1 cellular context compared by ENCODE assay signal in the genomic region with DNA sequence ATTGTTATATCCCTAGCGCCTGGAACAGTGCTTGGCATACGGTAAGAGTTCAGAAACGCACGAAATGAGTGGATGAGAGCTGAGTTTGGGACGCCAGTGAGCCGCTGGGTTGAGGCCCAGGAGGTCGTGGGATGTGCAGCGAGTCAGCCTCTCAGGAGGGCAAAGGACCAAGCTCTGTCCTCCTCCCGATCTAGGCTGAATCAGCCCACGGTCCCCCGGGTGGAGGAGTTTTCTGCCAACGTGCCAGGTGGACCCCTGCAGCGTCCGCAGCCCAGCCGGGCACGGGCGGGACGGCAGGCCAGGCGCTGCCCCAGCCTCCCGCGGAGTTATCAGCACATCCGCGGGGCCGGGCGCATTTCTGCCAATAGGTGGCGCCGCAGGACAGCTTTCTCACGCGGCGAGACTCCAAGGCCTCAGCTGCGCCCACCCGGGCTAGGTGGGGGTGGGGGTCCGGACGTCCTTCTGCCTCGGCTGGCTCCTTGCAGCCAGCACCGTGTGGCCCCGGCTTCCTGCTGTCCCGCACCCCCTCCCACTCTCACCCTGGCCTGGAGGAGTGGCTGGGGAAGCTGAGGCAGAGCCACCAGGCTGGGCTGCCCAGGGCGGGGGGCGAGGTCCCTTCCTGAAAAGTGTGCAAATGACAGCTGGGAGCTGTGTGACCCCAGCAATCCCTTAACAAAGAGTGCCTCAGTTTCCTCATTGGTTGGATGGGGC.
TF ChIP-seq lines count a peak whose summit lies in the region.

No MANE protein-coding gene starts in this region.

TF ChIP-seq in HepG2, 621 proteins besides CTCF, POLR2A, EP300 and RAD21 (continued from another document and continues in another):
- TF ChIP-seq ZBTB26 (CRISPR knock-in tag; IDR thresholded peaks at IDR 0.05; ENCODE audit: borderline replicate concordance): peak; percentile 51; the same call in 1 of the 2 replicates
- TF ChIP-seq ZNF569 (CRISPR knock-in tag; IDR thresholded peaks at IDR 0.05; ENCODE audit: borderline replicate concordance): no peak
- TF ChIP-seq, protein P1, sequence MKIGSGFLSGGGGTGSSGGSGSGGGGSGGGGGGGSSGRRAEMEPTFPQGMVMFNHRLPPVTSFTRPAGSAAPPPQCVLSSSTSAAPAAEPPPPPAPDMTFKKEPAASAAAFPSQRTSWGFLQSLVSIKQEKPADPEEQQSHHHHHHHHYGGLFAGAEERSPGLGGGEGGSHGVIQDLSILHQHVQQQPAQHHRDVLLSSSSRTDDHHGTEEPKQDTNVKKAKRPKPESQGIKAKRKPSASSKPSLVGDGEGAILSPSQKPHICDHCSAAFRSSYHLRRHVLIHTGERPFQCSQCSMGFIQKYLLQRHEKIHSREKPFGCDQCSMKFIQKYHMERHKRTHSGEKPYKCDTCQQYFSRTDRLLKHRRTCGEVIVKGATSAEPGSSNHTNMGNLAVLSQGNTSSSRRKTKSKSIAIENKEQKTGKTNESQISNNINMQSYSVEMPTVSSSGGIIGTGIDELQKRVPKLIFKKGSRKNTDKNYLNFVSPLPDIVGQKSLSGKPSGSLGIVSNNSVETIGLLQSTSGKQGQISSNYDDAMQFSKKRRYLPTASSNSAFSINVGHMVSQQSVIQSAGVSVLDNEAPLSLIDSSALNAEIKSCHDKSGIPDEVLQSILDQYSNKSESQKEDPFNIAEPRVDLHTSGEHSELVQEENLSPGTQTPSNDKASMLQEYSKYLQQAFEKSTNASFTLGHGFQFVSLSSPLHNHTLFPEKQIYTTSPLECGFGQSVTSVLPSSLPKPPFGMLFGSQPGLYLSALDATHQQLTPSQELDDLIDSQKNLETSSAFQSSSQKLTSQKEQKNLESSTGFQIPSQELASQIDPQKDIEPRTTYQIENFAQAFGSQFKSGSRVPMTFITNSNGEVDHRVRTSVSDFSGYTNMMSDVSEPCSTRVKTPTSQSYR (CRISPR knock-in tag; IDR thresholded peaks at IDR 0.05; ENCODE audit: borderline replicate concordance): peak; percentile 28; the same call in 1 of the 2 replicates
- no peak for TF ChIP-seq NCOA2 (CRISPR knock-in tag; IDR thresholded peaks at IDR 0.05)
- no peak; the same call in 1 of the 2 replicates for TF ChIP-seq NCOA1 (CRISPR knock-in tag; IDR thresholded peaks at IDR 0.05)
- no peak for TF ChIP-seq KAT7 (CRISPR knock-in tag; IDR thresholded peaks at IDR 0.05; ENCODE audit: borderline replicate concordance)
- TF ChIP-seq ZBED4 (CRISPR knock-in tag; IDR thresholded peaks at IDR 0.05; ENCODE audit: borderline replicate concordance): peak; percentile 44; the same call in 1 of the 2 replicates
- TF ChIP-seq ZNF333 (CRISPR knock-in tag; IDR thresholded peaks at IDR 0.05; ENCODE audit: borderline replicate concordance): 0 out of 2 replicates have a peak, but pooled peaks have one; percentile 23
- no peak for TF ChIP-seq ZNF629 (CRISPR knock-in tag; conservative IDR thresholded peaks at IDR 0.05)
- TF ChIP-seq ZNF33A (CRISPR knock-in tag; IDR thresholded peaks at IDR 0.05; ENCODE audit: borderline replicate concordance): no peak
- peak; percentile 29; the same call in 1 of the 2 replicates for TF ChIP-seq DNMT1 (CRISPR knock-in tag; IDR thresholded peaks at IDR 0.05)
- TF ChIP-seq ZNF235 (CRISPR knock-in tag; IDR thresholded peaks at IDR 0.05; ENCODE audit: borderline replicate concordance): no peak
- TF ChIP-seq ZSCAN20 (CRISPR knock-in tag; IDR thresholded peaks at IDR 0.05; ENCODE audit: borderline replicate concordance): no peak
- no peak for TF ChIP-seq YEATS2 (CRISPR knock-in tag; IDR thresholded peaks at IDR 0.05; ENCODE audit: borderline replicate concordance)
- TF ChIP-seq ZNF350 (CRISPR knock-in tag; IDR thresholded peaks at IDR 0.05; ENCODE audit: borderline replicate concordance, low read depth): no peak
- peak; percentile 69; the same call in 1 of the 2 replicates for TF ChIP-seq GABPB1 (CRISPR knock-in tag; IDR thresholded peaks at IDR 0.05)
- peak; percentile 31; the same call in 1 of the 2 replicates for TF ChIP-seq SALL1 (CRISPR knock-in tag; IDR thresholded peaks at IDR 0.05)
- no peak for TF ChIP-seq RNF219 (CRISPR knock-in tag; IDR thresholded peaks at IDR 0.05)
- TF ChIP-seq SNAPC2 (CRISPR knock-in tag; IDR thresholded peaks at IDR 0.05): no peak
- peak; percentile 19 for TF ChIP-seq HNRNPK (IDR thresholded peaks at IDR 0.05; ENCODE audit: low read depth, low read length, poor library complexity, severe bottlenecking)
- no peak for TF ChIP-seq ZNF441 (CRISPR knock-in tag; IDR thresholded peaks at IDR 0.05; ENCODE audit: borderline replicate concordance)
- TF ChIP-seq, protein P2, sequence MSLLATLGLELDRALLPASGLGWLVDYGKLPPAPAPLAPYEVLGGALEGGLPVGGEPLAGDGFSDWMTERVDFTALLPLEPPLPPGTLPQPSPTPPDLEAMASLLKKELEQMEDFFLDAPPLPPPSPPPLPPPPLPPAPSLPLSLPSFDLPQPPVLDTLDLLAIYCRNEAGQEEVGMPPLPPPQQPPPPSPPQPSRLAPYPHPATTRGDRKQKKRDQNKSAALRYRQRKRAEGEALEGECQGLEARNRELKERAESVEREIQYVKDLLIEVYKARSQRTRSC (CRISPR knock-in tag; IDR thresholded peaks at IDR 0.05; ENCODE audit: low read depth): no peak
- no peak for TF ChIP-seq PTBP1 (IDR thresholded peaks at IDR 0.05; ENCODE audit: low read depth, low read length, poor library complexity, severe bottlenecking)
- TF ChIP-seq, protein P3, sequence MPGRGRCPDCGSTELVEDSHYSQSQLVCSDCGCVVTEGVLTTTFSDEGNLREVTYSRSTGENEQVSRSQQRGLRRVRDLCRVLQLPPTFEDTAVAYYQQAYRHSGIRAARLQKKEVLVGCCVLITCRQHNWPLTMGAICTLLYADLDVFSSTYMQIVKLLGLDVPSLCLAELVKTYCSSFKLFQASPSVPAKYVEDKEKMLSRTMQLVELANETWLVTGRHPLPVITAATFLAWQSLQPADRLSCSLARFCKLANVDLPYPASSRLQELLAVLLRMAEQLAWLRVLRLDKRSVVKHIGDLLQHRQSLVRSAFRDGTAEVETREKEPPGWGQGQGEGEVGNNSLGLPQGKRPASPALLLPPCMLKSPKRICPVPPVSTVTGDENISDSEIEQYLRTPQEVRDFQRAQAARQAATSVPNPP (CRISPR knock-in tag; IDR thresholded peaks at IDR 0.05): no peak
- no peak for TF ChIP-seq ASH2L (IDR thresholded peaks at IDR 0.05; ENCODE audit: insufficient read length, low read depth, low read length)
- no peak for TF ChIP-seq ZNF407 (CRISPR knock-in tag; IDR thresholded peaks at IDR 0.05; ENCODE audit: not compliant biosample characterization)
- TF ChIP-seq ZFX (CRISPR knock-in tag; IDR thresholded peaks at IDR 0.05; ENCODE audit: low read depth): peak; percentile 69
- no peak for TF ChIP-seq ZNF263 (CRISPR knock-in tag; IDR thresholded peaks at IDR 0.05)
- TF ChIP-seq ZBTB7A (CRISPR knock-in tag; IDR thresholded peaks at IDR 0.05): peak; percentile 89
- no peak for TF ChIP-seq SETDB1 (CRISPR knock-in tag; IDR thresholded peaks at IDR 0.05; ENCODE audit: borderline replicate concordance)
- no peak for TF ChIP-seq NFRKB (IDR thresholded peaks at IDR 0.05)
- TF ChIP-seq AHR (CRISPR knock-in tag; IDR thresholded peaks at IDR 0.05): no peak
- TF ChIP-seq FOXO1 (CRISPR knock-in tag; IDR thresholded peaks at IDR 0.05): peak; percentile 45; the same call in 1 of the 2 replicates
- TF ChIP-seq SP1 (IDR thresholded peaks at IDR 0.05): no peak
- no peak for TF ChIP-seq SP1 (CRISPR knock-in tag; IDR thresholded peaks at IDR 0.05)
